14 cellular contexts compared by ENCODE assay signal in the genomic region with DNA sequence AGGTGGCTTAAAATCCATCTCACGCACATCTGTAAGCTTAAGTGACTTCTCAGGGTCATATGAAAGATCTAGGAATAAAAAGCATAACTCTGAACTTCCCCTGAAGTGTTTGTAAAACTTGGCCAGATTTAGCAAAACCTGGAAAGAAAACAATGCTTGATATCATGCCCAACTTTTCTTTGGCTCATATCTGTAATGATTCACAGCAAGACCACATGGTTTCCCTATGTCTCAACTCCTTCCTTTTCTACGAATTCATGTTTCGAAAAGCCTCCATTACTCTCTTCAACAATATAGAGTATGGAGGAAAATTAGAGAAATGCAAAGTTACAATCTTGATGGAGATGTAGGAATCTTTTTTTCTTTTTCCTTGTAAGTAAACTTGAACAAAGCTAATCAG. TPM values are rescaled to one million over a fixed set of nuclear protein-coding genes. Genes with fewer than 3 reads are reported as not detected.
DNase-seq lines count a peak whose midpoint lies in the region; FAIRE-seq and TF ChIP-seq lines count a peak whose summit lies in the region.
"Had no signal": no experiment of that assay in that cellular context is flagged by ENCODE, and none has a peak within 500 bp of the region (broad histone marks: within the 10 kb centered on the region; RNA-seq: fewer than 3 reads in every experiment).

No MANE protein-coding gene starts in this region.

- H3K4me2 ChIP-seq in keratinocyte (ENCODE audit: control insufficient read depth, extremely low read depth, insufficient read depth, low read depth, low read length): peak overlapping the region; percentile 8

- no peaks in the 10 kb centered on the region for H3K36me3 Mint-ChIP-seq in T-helper 2 cell treated with Interferon-gamma antibody and Interleukin-4, amounts not matched to agents 5 μg/mL and 100 μg/mL, for 36 hours (ENCODE audit: low read depth)

- H3K4me3 Mint-ChIP-seq in T-helper 2 cell treated with Interferon-gamma antibody and Interleukin-4, amounts not matched to agents 5 μg/mL and 100 μg/mL, for 36 hours: no peak overlapping the region

- H3K4me3 ChIP-seq in bronchial epithelial cell (ENCODE audit: low read depth, low read length) (no peak overlapping the region), keratinocyte (ENCODE audit: control insufficient read depth in 2 of 3, extremely low read depth in 1 of 3, insufficient read depth in 2 of 3, low read depth in 1 of 3, low read length in 3 of 3) (peak overlapping the region in 1 of 3 experiments; percentile 15)
- H3K4me3 ChIP-seq: SJCRH30, uterus had no signal

- H3K4me1 ChIP-seq in keratinocyte (ENCODE audit: control insufficient read depth, extremely low read depth, insufficient read depth, low read length): peaks cover 7% of the 10 kb centered on the region
- H3K4me1 ChIP-seq: SJCRH30, uterus had no signal

- H3K27ac Mint-ChIP-seq in T-helper 2 cell treated with Interferon-gamma antibody and Interleukin-4, amounts not matched to agents 5 μg/mL and 100 μg/mL, for 36 hours: no peak overlapping the region

- no peaks in the 10 kb centered on the region for H3K79me2 ChIP-seq in keratinocyte (ENCODE audit: control insufficient read depth, insufficient read depth, low read length)

- H3K27me3 ChIP-seq in bronchial epithelial cell (ENCODE audit: control insufficient read depth, insufficient read depth, low read length) (no peaks in the 10 kb centered on the region), keratinocyte (ENCODE audit: control insufficient read depth, extremely low read depth, insufficient read depth, low read length) (no peaks in the 10 kb centered on the region)
- H3K27me3 ChIP-seq: SJCRH30, uterus had no signal

- no peaks in the 10 kb centered on the region for H3K9me3 Mint-ChIP-seq in T-helper 2 cell treated with Interferon-gamma antibody and Interleukin-4, amounts not matched to agents 5 μg/mL and 100 μg/mL, for 36 hours

- no peak overlapping the region for H3K27ac ChIP-seq in keratinocyte (ENCODE audit: control insufficient read depth, insufficient read depth, low read length)
- H3K27ac ChIP-seq: SJCRH30 had no signal

- dilution Hi-C loops in keratinocyte (cut with MboI; ENCODE audit: extremely low pct_ligation_motif_present, low sequenced_read_pairs): no loop called here

- H3K9me1 ChIP-seq in keratinocyte (ENCODE audit: control insufficient read depth, extremely low read depth, insufficient read depth, low read length): no peaks in the 10 kb centered on the region

- H2AFZ ChIP-seq in keratinocyte (ENCODE audit: control insufficient read depth, low read length): no peak overlapping the region

- no peaks in the 10 kb centered on the region for H4K20me1 ChIP-seq in keratinocyte (ENCODE audit: control insufficient read depth, extremely low read depth, insufficient read depth, low read length)

- no peak overlapping the region for H3K9ac ChIP-seq in keratinocyte (ENCODE audit: control insufficient read depth, extremely low read depth, insufficient read depth, low read length)

- no peak for FAIRE-seq in bronchial epithelial cell (lab: Jason Lieb, UNC)
- peak; percentile 71 for FAIRE-seq in keratinocyte (lab: Jason Lieb, UNC)
- FAIRE-seq: GM12892 had no signal

- peaks cover 13% of the 10 kb centered on the region for H3K27me3 Mint-ChIP-seq in T-helper 2 cell treated with Interferon-gamma antibody and Interleukin-4, amounts not matched to agents 5 μg/mL and 100 μg/mL, for 36 hours (ENCODE audit: low read depth)

- no peaks in the 10 kb centered on the region for H3K9me3 ChIP-seq in keratinocyte (ENCODE audit: control insufficient read depth, low read depth, low read length)
- H3K9me3 ChIP-seq: SJCRH30, uterus had no signal

- no peaks in the 10 kb centered on the region for H3K4me1 Mint-ChIP-seq in T-helper 2 cell treated with Interferon-gamma antibody and Interleukin-4, amounts not matched to agents 5 μg/mL and 100 μg/mL, for 36 hours (ENCODE audit: low read depth)

- TF ChIP-seq CTCF in bronchial epithelial cell (IDR thresholded peaks at IDR 0.05; ENCODE audit: insufficient read depth, low read length, severe bottlenecking) (no peak), keratinocyte (optimal IDR thresholded peaks at IDR 0.05 in 1 of 3, IDR thresholded peaks at IDR 0.05 in 1 of 3, conservative IDR thresholded peaks at IDR 0.05 in 1 of 3; ENCODE audit: extremely low read depth in 1 of 3, insufficient read depth in 2 of 3, low read length in 3 of 3) (no peak)

- peak; percentile 59 for DNase-seq in A172 (ENCODE audit: low spot score)
- peak; percentile 53 for DNase-seq in LHCN-M2 (ENCODE audit: low read depth)
- peak; percentile 56 for DNase-seq in bronchial epithelial cell (ENCODE audit: low read depth)
- no peak for DNase-seq in keratinocyte (ENCODE audit: low read depth, low spot score)
- no peak for DNase-seq in NCI-H69 (lab: John Stamatoyannopoulos, UW)
- DNase-seq in T1000 (lab: John Stamatoyannopoulos, UW): no peak
- no peak for DNase-seq in T-helper 2 cell treated with Interferon-gamma antibody and Interleukin-4, amounts not matched to agents 5 μg/mL and 100 μg/mL, for 36 hours (ENCODE audit: low spot score)
- DNase-seq in activated CD4-positive, alpha-beta T cell treated with anti-CD3 and anti-CD28 coated beads, Interleukin-2, amount 50 U/mL, for 48 hours: no peak
- DNase-seq: activated CD4-positive, CD25-positive, alpha-beta regulatory T cell; NCI-H82; SJCRH30; stimulated activated CD4-positive, alpha-beta T cell treated with anti-CD3 and anti-CD28 coated beads, Interleukin-15, amount 100 ng/mL, for 24 hours had no signal

- H3K36me3 ChIP-seq in bronchial epithelial cell (ENCODE audit: control insufficient read depth, insufficient read depth, low read length) (no peaks in the 10 kb centered on the region), keratinocyte (ENCODE audit: control insufficient read depth in 2 of 2, extremely low read depth in 1 of 2, insufficient read depth in 2 of 2, low read length in 2 of 2) (no peaks in the 10 kb centered on the region)
- H3K36me3 ChIP-seq: SJCRH30, uterus had no signal

RNA-seq across cellular contexts. Expression of gene CABCOCO1, which starts 20.0 kb away (rescaled TPM):
- 0.33 and 1.1 TPM in 2 replicates for total RNA-seq in A172 (2014; rRNA removed; shearing (Covaris generic))
- total RNA-seq in LHCN-M2 (2014; rRNA removed) (0.40 TPM in 1 of 2 replicates, not detected in the other), bronchial epithelial cell (not detected in 2 replicates)
- polyA plus RNA-seq in LHCN-M2 (2012): 0.30 TPM
- polyA plus RNA-seq in keratinocyte: 0.17 to 0.40 TPM in 2 of 3 replicates, not detected in the other
- polyA plus RNA-seq in keratinocyte (2011; ENCODE audit: low read depth): not detected
- 0.21 TPM in 1 of 2 replicates, not detected in the other for polyA plus RNA-seq in keratinocyte (2011; cell fraction: cytosol; rRNA removed)
- polyA plus RNA-seq in keratinocyte (2011; cell fraction: nucleus; rRNA removed): not detected in 2 replicates
- polyA plus RNA-seq in keratinocyte (2012; ENCODE audit: low replicate concordance): not detected in 2 replicates
- not detected in 3 replicates for polyA minus RNA-seq in keratinocyte
- polyA minus RNA-seq in keratinocyte (2011; cell fraction: cytosol; rRNA and poly(A)+ RNA removed): not detected
- polyA minus RNA-seq in keratinocyte (2011; cell fraction: nucleus; rRNA and poly(A)+ RNA removed): not detected in 2 replicates
- total RNA-seq: SJCRH30 had no signal

Comparison
In these comparisons a context has a peak if more than half of its experiments do, and no peak if none do; other contexts are left out.
1. DNase-seq: peak in A172 (single experiment), LHCN-M2 (single experiment) and bronchial epithelial cell (single experiment); none in keratinocyte (single experiment), NCI-H69 (single experiment), T1000 (single experiment), T-helper 2 cell treated with Interferon-gamma antibody and Interleukin-4, amounts not matched to agents 5 μg/mL and 100 μg/mL, for 36 hours (single experiment) and activated CD4-positive, alpha-beta T cell treated with anti-CD3 and anti-CD28 coated beads, Interleukin-2, amount 50 U/mL, for 48 hours (0 of 2).